24 cellular contexts compared by ENCODE assay signal in the genomic region with DNA sequence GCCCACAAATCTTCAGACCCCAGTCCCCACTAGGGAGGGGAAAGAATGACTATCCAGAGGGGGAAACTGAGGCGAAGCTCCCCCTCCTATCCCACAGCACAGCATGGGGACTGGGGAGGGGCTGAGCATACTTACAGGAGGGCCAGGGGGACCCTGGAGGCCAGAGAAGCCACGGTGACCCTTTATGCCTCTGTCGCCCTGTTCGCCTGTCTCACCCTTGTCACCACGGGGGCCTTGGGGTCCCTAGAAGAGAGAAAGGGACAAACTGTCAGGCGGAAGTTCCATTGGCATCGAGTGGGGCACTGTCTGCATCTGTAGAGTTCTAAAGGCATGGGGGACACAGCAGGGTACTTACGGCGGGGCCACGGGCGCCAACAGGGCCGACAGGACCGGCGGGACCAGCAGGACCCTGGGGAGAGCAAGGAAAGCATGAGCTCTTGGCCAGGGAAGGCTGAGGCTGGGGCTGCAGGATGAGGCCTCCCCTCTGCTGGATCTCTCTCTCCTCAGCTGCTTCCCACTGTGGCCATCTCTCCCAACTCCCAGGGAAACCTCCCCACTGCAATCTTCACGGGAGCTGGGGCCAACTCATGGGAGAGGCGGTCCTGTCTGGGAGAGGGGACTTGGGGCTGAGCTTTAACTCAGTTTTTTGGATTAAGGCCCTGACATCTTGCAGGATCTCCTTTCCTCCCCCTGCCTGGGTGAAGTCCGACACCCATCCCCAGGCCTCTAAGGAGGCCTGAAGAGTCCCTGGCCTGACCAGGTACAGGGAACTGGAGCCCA. TPM values are rescaled to one million over a fixed set of nuclear protein-coding genes. Genes with fewer than 3 reads are reported as not detected.
DNase-seq lines count a peak whose midpoint lies in the region; ATAC-seq and FAIRE-seq lines count a peak whose summit lies in the region.
"Had no signal": no experiment of that assay in that cellular context is flagged by ENCODE, and none has a peak within 500 bp of the region (broad histone marks: within the 10 kb centered on the region; RNA-seq: fewer than 3 reads in every experiment).

No MANE protein-coding gene starts in this region.

- no peak for ATAC-seq in left ventricle myocardium superior
- no peak for ATAC-seq in Right ventricle myocardium inferior
- no peak for ATAC-seq in esophagus mucosa
- ATAC-seq: activated T-helper 17 cell treated with anti-CD3 and anti-CD28 coated beads, Interleukin-2, amount 50 U/mL, for 72 hours; PC-3; sciatic nerve had no signal

- peak; percentile 23 for DNase-seq in left ventricle myocardium superior
- no peak for DNase-seq in Right ventricle myocardium inferior (ENCODE audit: missing footprints)
- peak; percentile 83 for DNase-seq in fibroblast of gingiva (ENCODE audit: low read depth)
- DNase-seq in neuronal stem cell (ENCODE audit: low spot score): no peak
- DNase-seq in effector CD8-positive, alpha-beta T cell (lab: John Stamatoyannopoulos, UW): no peak
- DNase-seq in urothelium cell line (ENCODE audit: low spot score): no peak
- no peak for DNase-seq in T1000 (lab: John Stamatoyannopoulos, UW)
- DNase-seq: activated CD4-positive, CD25-positive, alpha-beta regulatory T cell treated with anti-CD3 and anti-CD28 coated beads, Interleukin-2, amount 50 U/mL, for 72 hours; caudate nucleus; effector memory CD4-positive, alpha-beta T cell; foreskin melanocyte; GF-D8; Karpas-422; NCI-H2171; NCI-H82; PC-3; stomach had no signal

- peaks cover 0 to 15% (median 0%) of the 10 kb centered on the region in 3 experiments for H3K27me3 ChIP-seq in neuronal stem cell (ENCODE audit: control insufficient read depth in 3 of 3, insufficient read depth in 3 of 3, low read depth in 1 of 3, low read length in 3 of 3)
- H3K27me3 ChIP-seq: neutrophil, stomach had no signal

- peaks cover 1% of the 10 kb centered on the region for H3K79me1 ChIP-seq in neuronal stem cell (ENCODE audit: low read depth, low read length)

- H3K27ac ChIP-seq in neuronal stem cell (replicated peaks; ENCODE audit: low read length): no peak overlapping the region
- H3K27ac ChIP-seq: C4-2B, neutrophil, SK-N-MC had no signal

- H3K9ac ChIP-seq in neuronal stem cell (ENCODE audit: low read depth, low read length, poor library complexity): no peak overlapping the region

- H3K9me3 ChIP-seq in neuronal stem cell (replicated peaks in 1 of 2; ENCODE audit: control insufficient read depth in 2 of 2, insufficient read depth in 1 of 2, low read depth in 1 of 2, low read length in 2 of 2): peaks cover 0 to 3% of the 10 kb centered on the region in 2 donors
- H3K9me3 ChIP-seq: neutrophil, stomach had no signal

- H2AFZ ChIP-seq in neuronal stem cell (ENCODE audit: low read length): no peak overlapping the region

- peak overlapping the region; percentile 78 for H2AK5ac ChIP-seq in neuronal stem cell (ENCODE audit: low read depth, low read length)

- no peak overlapping the region for H4K8ac ChIP-seq in neuronal stem cell (ENCODE audit: low read depth, low read length)

- peak overlapping the region; percentile 82 for H3K14ac ChIP-seq in neuronal stem cell (ENCODE audit: low read length)

- H3K4me1 ChIP-seq in neuronal stem cell (ENCODE audit: control insufficient read depth in 2 of 2, insufficient read depth in 1 of 2, low read depth in 1 of 2, low read length in 2 of 2): peaks cover 15 to 18% of the 10 kb centered on the region in 2 donors

- H2BK5ac ChIP-seq in neuronal stem cell (ENCODE audit: low read length): peak overlapping the region; percentile 75

- H3K18ac ChIP-seq in neuronal stem cell (ENCODE audit: low read length): peak overlapping the region; percentile 48

- peaks cover 0 to 7% of the 10 kb centered on the region in 2 donors for H3K36me3 ChIP-seq in neuronal stem cell (replicated peaks in 1 of 2; ENCODE audit: control insufficient read depth in 2 of 2, insufficient read depth in 2 of 2, low read length in 2 of 2)
- H3K36me3 ChIP-seq: neutrophil had no signal

- intact Hi-C loops in left ventricle myocardium superior (cut with micrococcal nuclease): no loop called here
- intact Hi-C loops in Right ventricle myocardium inferior (cut with DNase I): no loop called here

- H3K4ac ChIP-seq in neuronal stem cell (ENCODE audit: low read length): no peak overlapping the region

- H2BK12ac ChIP-seq in neuronal stem cell (ENCODE audit: low read length): no peak overlapping the region

- no peak overlapping the region for H2BK120ac ChIP-seq in neuronal stem cell (ENCODE audit: low read depth, low read length)

- no peak overlapping the region for H4K91ac ChIP-seq in neuronal stem cell (ENCODE audit: low read depth, low read length, poor library complexity)

- no peak overlapping the region for H3K4me2 ChIP-seq in neuronal stem cell (ENCODE audit: insufficient read depth, low read length, poor library complexity, severe bottlenecking)

- H3K4me3 ChIP-seq in neuronal stem cell (ENCODE audit: low read length in 2 of 2): no peak overlapping the region
- H3K4me3 ChIP-seq: SK-N-MC, stomach had no signal

- no peak for FAIRE-seq in urothelium cell line (lab: Jason Lieb, UNC)
- FAIRE-seq: GM12891 had no signal

- H2BK15ac ChIP-seq in neuronal stem cell (ENCODE audit: low read length): peak overlapping the region; percentile 89

- no peak overlapping the region for H3K23ac ChIP-seq in neuronal stem cell (ENCODE audit: low read depth, low read length, poor library complexity)

- no CpG with 5 or more reads among the region's 17 CpGs for WGBS in neuronal stem cell (ENCODE audit: extremely low coverage in 2 of 2, insufficient read length in 2 of 2, insufficient replicate concordance in 1 of 2), 2 donors

RNA-seq across cellular contexts. Expression of a gene that starts 13.5 kb away (rescaled TPM):
- total RNA-seq in left ventricle myocardium superior (26.8 TPM), Right ventricle myocardium inferior (28.2 TPM), esophagus mucosa (42.7 TPM)
- 17.9 TPM for polyA plus RNA-seq in neuronal stem cell (2013, experiment 1 of 2)
- polyA plus RNA-seq in neuronal stem cell (2013, experiment 2 of 2): 18.4 TPM

RNA-seq across cellular contexts. Expression of a gene that starts 22.1 kb away (rescaled TPM):
- 155 TPM for total RNA-seq in left ventricle myocardium superior
- 151 TPM for total RNA-seq in Right ventricle myocardium inferior
- 0.57 TPM for polyA plus RNA-seq in neuronal stem cell (2013, experiment 1 of 2)
- polyA plus RNA-seq in neuronal stem cell (2013, experiment 2 of 2): 0.35 TPM
- total RNA-seq in esophagus mucosa: 0.64 TPM
- total RNA-seq: activated T-helper 17 cell treated with anti-CD3 and anti-CD28 coated beads, Interleukin-2, amount 50 U/mL, for 72 hours; PC-3 had no signal

RNA-seq across cellular contexts. Expression of a gene that starts 37.5 kb away (rescaled TPM):
- total RNA-seq in left ventricle myocardium superior: 37.6 TPM
- total RNA-seq in Right ventricle myocardium inferior: 38.4 TPM
- 19.8 TPM for polyA plus RNA-seq in neuronal stem cell (2013, experiment 1 of 2)
- polyA plus RNA-seq in neuronal stem cell (2013, experiment 2 of 2): 19.4 TPM
- 26.3 TPM for total RNA-seq in esophagus mucosa

RNA-seq across cellular contexts. Expression of a gene that starts 58.0 kb away (rescaled TPM):
- total RNA-seq in left ventricle myocardium superior (1.2 TPM), Right ventricle myocardium inferior (1.7 TPM), esophagus mucosa (0.16 TPM)
- polyA plus RNA-seq in neuronal stem cell (2013, experiment 1 of 2): 31.6 TPM
- polyA plus RNA-seq in neuronal stem cell (2013, experiment 2 of 2): 33.4 TPM

Comparison
In these comparisons a context has a peak if more than half of its experiments do, and no peak if none do; other contexts are left out.
1. DNase-seq: peak in left ventricle myocardium superior (single experiment) and fibroblast of gingiva (single experiment); none in Right ventricle myocardium inferior (single experiment), neuronal stem cell (single experiment), effector CD8-positive, alpha-beta T cell (single experiment), urothelium cell line (single experiment) and T1000 (single experiment).
2. RNA of a gene that starts 22.1 kb away (total RNA-seq): 155 TPM in left ventricle myocardium superior (single experiment) and 151 TPM in Right ventricle myocardium inferior (single experiment); 0.64 TPM in esophagus mucosa (single experiment); every median in the first group is over 10 times any median in the second.